In the genomic region with DNA sequence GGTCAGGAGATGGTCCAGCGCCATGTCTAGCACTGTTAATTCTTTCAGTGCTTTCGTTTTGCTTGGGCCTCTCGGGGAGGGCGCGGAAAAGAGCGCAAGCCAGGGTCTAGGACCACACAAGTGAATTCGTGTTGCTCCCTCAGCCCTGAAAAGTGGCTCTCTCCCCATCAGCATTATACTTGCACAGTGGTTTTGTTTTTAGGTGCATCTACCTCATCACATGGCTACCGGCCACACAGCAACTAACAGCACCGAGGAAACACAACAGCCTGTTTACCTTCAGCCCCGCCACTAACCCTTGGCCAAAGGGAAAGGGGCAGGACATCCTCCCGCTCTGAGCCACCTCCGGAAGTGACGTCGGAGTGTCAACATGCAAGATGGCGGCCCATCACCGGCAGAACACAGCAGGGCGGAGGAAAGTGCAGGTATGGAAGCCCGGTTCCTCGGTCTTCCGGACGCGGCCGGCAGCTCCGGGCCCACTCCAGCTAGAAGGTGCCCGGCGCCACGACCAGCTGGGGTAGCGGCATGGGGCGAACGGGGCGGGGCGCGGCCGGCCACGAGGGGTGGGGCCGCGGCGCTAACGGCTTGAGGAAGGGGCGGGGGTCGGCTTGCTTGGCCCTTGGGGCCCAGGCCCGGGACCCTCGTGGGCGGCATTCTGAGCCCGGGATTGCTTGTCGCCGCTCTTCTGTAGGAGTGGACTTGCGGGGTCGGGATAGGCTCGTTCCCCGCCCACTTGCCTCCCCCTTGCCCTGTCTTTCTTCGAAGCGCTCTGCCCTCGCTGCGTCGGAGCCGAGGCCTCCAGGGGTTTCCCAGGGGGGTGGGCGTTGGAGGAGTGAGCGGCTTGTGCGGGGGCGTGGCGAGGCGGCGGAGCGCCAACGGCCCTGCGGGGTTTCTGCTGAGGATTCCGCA, we compare ENCODE assay signal across 1 cellular context.
TF ChIP-seq lines count a peak whose summit lies in the region.

SCN11A (minus strand) TSS at position 296 of the 909 bp plus-strand sequence. CDS start 101,582 bp downstream, outside the sequence.
WDR48 (plus strand) TSS at position 368 of the 909 bp plus-strand sequence; CDS start at position 378, 10 bp downstream.

TF ChIP-seq in HepG2, 621 proteins besides CTCF, POLR2A, EP300 and RAD21 (continued from another document and continues in another):
- no peak for TF ChIP-seq ZNF646 (CRISPR knock-in tag; IDR thresholded peaks at IDR 0.05)
- no peak for TF ChIP-seq PCBP2 (optimal IDR thresholded peaks at IDR 0.05; ENCODE audit: low read depth, low read length, poor library complexity, severe bottlenecking)
- TF ChIP-seq JDP2 (CRISPR knock-in tag; IDR thresholded peaks at IDR 0.05; ENCODE audit: borderline replicate concordance) = 0 out of 2 replicates have a peak, but pooled peaks have one; percentile 62
- TF ChIP-seq ZBTB42 (CRISPR knock-in tag; IDR thresholded peaks at IDR 0.05) = peak; percentile 81; the same call in 1 of the 2 replicates
- peak; percentile 55 for TF ChIP-seq CEBPG (CRISPR knock-in tag; IDR thresholded peaks at IDR 0.05)
- peak; percentile 79; the same call in 1 of the 2 replicates for TF ChIP-seq THAP9 (CRISPR knock-in tag; IDR thresholded peaks at IDR 0.05; ENCODE audit: borderline replicate concordance)
- TF ChIP-seq ZNF589 (CRISPR knock-in tag; conservative IDR thresholded peaks at IDR 0.05) = peak; percentile 89
- TF ChIP-seq, protein P1, sequence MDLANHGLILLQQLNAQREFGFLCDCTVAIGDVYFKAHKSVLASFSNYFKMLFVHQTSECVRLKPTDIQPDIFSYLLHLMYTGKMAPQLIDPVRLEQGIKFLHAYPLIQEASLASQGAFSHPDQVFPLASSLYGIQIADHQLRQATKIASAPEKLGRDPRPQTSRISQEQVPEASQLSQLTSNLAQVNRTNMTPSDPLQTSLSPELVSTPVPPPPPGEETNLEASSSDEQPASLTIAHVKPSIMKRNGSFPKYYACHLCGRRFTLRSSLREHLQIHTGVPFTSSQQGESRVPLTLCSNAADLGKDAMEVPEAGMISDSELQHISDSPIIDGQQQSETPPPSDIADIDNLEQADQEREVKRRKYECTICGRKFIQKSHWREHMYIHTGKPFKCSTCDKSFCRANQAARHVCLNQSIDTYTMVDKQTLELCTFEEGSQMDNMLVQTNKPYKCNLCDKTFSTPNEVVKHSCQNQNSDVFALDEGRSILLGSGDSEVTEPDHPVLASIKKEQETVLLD (CRISPR knock-in tag; IDR thresholded peaks at IDR 0.05; ENCODE audit: low read depth) = 0 out of 2 replicates have a peak, but pooled peaks have one; percentile 66
- peak; percentile 92 for TF ChIP-seq SALL2 (CRISPR knock-in tag; IDR thresholded peaks at IDR 0.05)
- TF ChIP-seq LCORL (IDR thresholded peaks at IDR 0.05) = no peak
- TF ChIP-seq LCORL (CRISPR knock-in tag; IDR thresholded peaks at IDR 0.05) = no peak
- TF ChIP-seq HNF1B (CRISPR knock-in tag; IDR thresholded peaks at IDR 0.05) = peak; percentile 87
- TF ChIP-seq FOXP1 (IDR thresholded peaks at IDR 0.05) = peak; percentile 90
- TF ChIP-seq FOXP1 (CRISPR knock-in tag; IDR thresholded peaks at IDR 0.05) = peak; percentile 86
- TF ChIP-seq, protein P2, sequence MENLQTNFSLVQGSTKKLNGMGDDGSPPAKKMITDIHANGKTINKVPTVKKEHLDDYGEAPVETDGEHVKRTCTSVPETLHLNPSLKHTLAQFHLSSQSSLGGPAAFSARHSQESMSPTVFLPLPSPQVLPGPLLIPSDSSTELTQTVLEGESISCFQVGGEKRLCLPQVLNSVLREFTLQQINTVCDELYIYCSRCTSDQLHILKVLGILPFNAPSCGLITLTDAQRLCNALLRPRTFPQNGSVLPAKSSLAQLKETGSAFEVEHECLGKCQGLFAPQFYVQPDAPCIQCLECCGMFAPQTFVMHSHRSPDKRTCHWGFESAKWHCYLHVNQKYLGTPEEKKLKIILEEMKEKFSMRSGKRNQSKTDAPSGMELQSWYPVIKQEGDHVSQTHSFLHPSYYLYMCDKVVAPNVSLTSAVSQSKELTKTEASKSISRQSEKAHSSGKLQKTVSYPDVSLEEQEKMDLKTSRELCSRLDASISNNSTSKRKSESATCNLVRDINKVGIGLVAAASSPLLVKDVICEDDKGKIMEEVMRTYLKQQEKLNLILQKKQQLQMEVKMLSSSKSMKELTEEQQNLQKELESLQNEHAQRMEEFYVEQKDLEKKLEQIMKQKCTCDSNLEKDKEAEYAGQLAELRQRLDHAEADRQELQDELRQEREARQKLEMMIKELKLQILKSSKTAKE (CRISPR knock-in tag; IDR thresholded peaks at IDR 0.05; ENCODE audit: borderline replicate concordance) = peak; percentile 69; the same call in 1 of the 2 replicates
- no peak for TF ChIP-seq HNRNPUL1 (IDR thresholded peaks at IDR 0.05; ENCODE audit: low read depth, low read length)
- TF ChIP-seq KMT2A (CRISPR knock-in tag; IDR thresholded peaks at IDR 0.05) = peak; percentile 77
- TF ChIP-seq ZNF230 (CRISPR knock-in tag; IDR thresholded peaks at IDR 0.05) = no peak; the same call in 1 of the 2 replicates
- TF ChIP-seq ZMYM3 (CRISPR knock-in tag; IDR thresholded peaks at IDR 0.05) = peak; percentile 19; the same call in 1 of the 2 replicates
- 0 out of 2 replicates have a peak, but pooled peaks have one; percentile 56 for TF ChIP-seq ZNF546 (CRISPR knock-in tag; conservative IDR thresholded peaks at IDR 0.05)
- peak; percentile 36; the same call in 1 of the 2 replicates for TF ChIP-seq ZNF451 (CRISPR knock-in tag; IDR thresholded peaks at IDR 0.05)
- TF ChIP-seq PATZ1 (CRISPR knock-in tag; IDR thresholded peaks at IDR 0.05) = peak; percentile 66
- TF ChIP-seq IKZF5 (CRISPR knock-in tag; IDR thresholded peaks at IDR 0.05) = peak; percentile 83
- TF ChIP-seq EZH2 (conservative IDR thresholded peaks at IDR 0.05; ENCODE audit: low read depth, low read length) = no peak
- TF ChIP-seq, protein P3, sequence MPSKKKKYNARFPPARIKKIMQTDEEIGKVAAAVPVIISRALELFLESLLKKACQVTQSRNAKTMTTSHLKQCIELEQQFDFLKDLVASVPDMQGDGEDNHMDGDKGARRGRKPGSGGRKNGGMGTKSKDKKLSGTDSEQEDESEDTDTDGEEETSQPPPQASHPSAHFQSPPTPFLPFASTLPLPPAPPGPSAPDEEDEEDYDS (CRISPR knock-in tag; IDR thresholded peaks at IDR 0.05) = peak; percentile 94
- peak; percentile 63 for TF ChIP-seq PAXIP1 (CRISPR knock-in tag; conservative IDR thresholded peaks at IDR 0.05)
